20 cellular contexts compared by ENCODE assay signal in genomic region chr3:171236586-171237120, GRCh38.
"Had no signal": no experiment of that assay in that cellular context is flagged by ENCODE, and none has a peak within 500 bp of the region (broad histone marks: within the 10 kb centered on the region; RNA-seq: fewer than 3 reads in every experiment).

No MANE protein-coding gene starts in this region.

- H3K27ac Mint-ChIP-seq: activated CD4-positive, alpha-beta memory T cell treated with anti-CD3 and anti-CD28 coated beads for 36 hours; activated naive CD8-positive, alpha-beta T cell; dendritic cell treated with granulocyte-macrophage colony-stimulating factor and Interleukin-4, amounts not matched to agents 40 ng/mL and 50 ng/mL, for 4 days; naive B cell; stimulated activated memory B cell treated with anti-CD40 and anti-IgM and Interleukin-4, amounts not matched to agents 10 μg/mL and 1 μg/mL and 100 μg/mL, for 72 hours had no signal

- FAIRE-seq: pancreas had no signal

- H3K36me3 Mint-ChIP-seq: stimulated activated memory B cell treated with anti-CD40 and anti-IgM and Interleukin-4, amounts not matched to agents 10 μg/mL and 1 μg/mL and 100 μg/mL, for 72 hours had no signal

- H3K9me3 Mint-ChIP-seq: dendritic cell treated with granulocyte-macrophage colony-stimulating factor and Interleukin-4, amounts not matched to agents 40 ng/mL and 50 ng/mL, for 4 days; immature natural killer cell; naive B cell; stimulated activated memory B cell treated with anti-CD40 and anti-IgM and Interleukin-4, amounts not matched to agents 10 μg/mL and 1 μg/mL and 100 μg/mL, for 72 hours had no signal

- H3K4me3 Mint-ChIP-seq: activated CD4-positive, alpha-beta memory T cell treated with anti-CD3 and anti-CD28 coated beads for 36 hours; activated naive CD8-positive, alpha-beta T cell; dendritic cell treated with granulocyte-macrophage colony-stimulating factor and Interleukin-4, amounts not matched to agents 40 ng/mL and 50 ng/mL, for 4 days; immature natural killer cell; naive B cell; stimulated activated memory B cell treated with anti-CD40 and anti-IgM and Interleukin-4, amounts not matched to agents 10 μg/mL and 1 μg/mL and 100 μg/mL, for 72 hours had no signal

- H3K9me3 ChIP-seq: esophagus squamous epithelium, mucosa of descending colon, neutrophil, pancreas, sigmoid colon, thoracic aorta, upper lobe of left lung had no signal

- DNase-seq: activated CD4-positive, alpha-beta memory T cell treated with anti-CD3 and anti-CD28 coated beads for 36 hours; activated CD4-positive, alpha-beta T cell treated with anti-CD3 and anti-CD28 coated beads for 4 hours; amniotic stem cell; cerebellar nuclear complex; effector memory CD4-positive, alpha-beta T cell; esophagus squamous epithelium; immature natural killer cell; kidney glomerular epithelial cell; mucosa of descending colon; naive B cell; pancreas; sigmoid colon; stimulated activated CD4-positive, alpha-beta T cell treated with anti-CD3 and anti-CD28 coated beads, Interleukin-4, amount 100 ng/mL, for 24 hours; T-helper 2 cell; upper lobe of left lung had no signal

- H3K4me3 ChIP-seq: esophagus squamous epithelium, mucosa of descending colon, pancreas, sigmoid colon, thoracic aorta, upper lobe of left lung had no signal

- H3K4me1 Mint-ChIP-seq: naive B cell; stimulated activated memory B cell treated with anti-CD40 and anti-IgM and Interleukin-4, amounts not matched to agents 10 μg/mL and 1 μg/mL and 100 μg/mL, for 72 hours had no signal

- H3K27ac ChIP-seq: neutrophil, pancreas, thoracic aorta, upper lobe of left lung had no signal

- H3K27me3 Mint-ChIP-seq: activated CD4-positive, alpha-beta memory T cell treated with anti-CD3 and anti-CD28 coated beads for 36 hours; activated naive CD8-positive, alpha-beta T cell; dendritic cell treated with granulocyte-macrophage colony-stimulating factor and Interleukin-4, amounts not matched to agents 40 ng/mL and 50 ng/mL, for 4 days; naive B cell; stimulated activated memory B cell treated with anti-CD40 and anti-IgM and Interleukin-4, amounts not matched to agents 10 μg/mL and 1 μg/mL and 100 μg/mL, for 72 hours had no signal

- H3K36me3 ChIP-seq: esophagus squamous epithelium, neutrophil, pancreas, sigmoid colon, thoracic aorta, upper lobe of left lung had no signal

- H3K4me1 ChIP-seq: pancreas, upper lobe of left lung had no signal
